ENCODE assay signal across 1 cellular context in the genomic region with DNA sequence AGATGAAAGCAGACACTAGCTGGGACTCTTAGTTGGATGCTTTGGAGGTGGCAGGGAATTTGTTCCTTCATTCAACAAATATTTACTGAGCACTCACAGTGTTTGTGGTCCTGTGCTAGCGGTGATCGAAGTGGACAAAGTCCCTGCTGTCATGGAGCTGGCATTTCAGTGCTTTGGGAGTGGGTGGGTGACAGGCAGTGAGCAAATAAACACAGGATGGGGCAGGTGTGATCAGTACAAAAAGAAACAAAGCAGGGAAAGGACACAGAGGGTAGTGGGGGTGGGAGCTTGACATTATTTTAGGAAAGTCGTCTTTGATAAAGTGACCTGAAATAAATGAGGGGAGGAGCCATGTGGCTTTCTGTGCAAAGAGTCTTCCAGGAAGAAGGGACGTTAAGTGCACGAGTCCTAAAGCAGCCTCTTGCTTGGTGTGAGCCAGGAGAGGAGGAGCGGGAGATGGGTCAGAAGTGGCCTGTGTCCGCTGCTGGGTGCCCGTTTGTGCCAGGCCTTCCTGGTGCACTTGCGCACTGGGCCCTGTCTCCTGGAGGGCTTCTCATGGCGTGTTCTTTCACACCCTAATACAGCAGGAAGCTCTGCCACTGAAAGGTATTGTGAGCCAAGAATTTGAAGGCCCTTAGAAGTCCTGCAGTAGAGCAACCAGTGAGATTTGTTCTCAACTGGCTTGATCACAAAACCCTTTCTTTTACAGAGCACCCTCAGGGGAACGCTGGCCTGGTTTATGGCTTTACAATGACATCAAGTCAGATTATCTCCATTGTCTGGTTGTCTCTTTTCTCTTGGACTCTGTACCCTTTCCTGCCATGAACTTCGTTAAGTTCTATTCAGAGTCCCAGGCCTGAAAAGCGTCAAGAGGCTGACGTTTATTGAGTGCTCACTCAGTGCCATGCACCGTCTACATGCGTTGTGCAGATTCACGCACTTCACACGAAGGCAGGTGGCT.
TF ChIP-seq lines count a peak whose summit lies in the region.

No MANE protein-coding gene starts in this region.

TF ChIP-seq in HepG2, 621 proteins besides CTCF, POLR2A, EP300 and RAD21 (continued from another document and continues in another):
- TF ChIP-seq HMGXB3 (CRISPR knock-in tag; IDR thresholded peaks at IDR 0.05; ENCODE audit: borderline replicate concordance) (peak; percentile 82; the same call in 1 of the 2 replicates), ZNF83 (CRISPR knock-in tag; IDR thresholded peaks at IDR 0.05; ENCODE audit: borderline replicate concordance) (no peak), KDM2A (CRISPR knock-in tag; IDR thresholded peaks at IDR 0.05; ENCODE audit: borderline replicate concordance, low read depth) (peak; percentile 64; the same call in 1 of the 2 replicates), ZBTB40 (IDR thresholded peaks at IDR 0.05) (no peak), ZBTB40 (CRISPR knock-in tag; IDR thresholded peaks at IDR 0.05) (peak; percentile 71; the same call in 1 of the 2 replicates), DNMT1 (CRISPR knock-in tag; IDR thresholded peaks at IDR 0.05) (no peak), ZBTB10 (CRISPR knock-in tag; IDR thresholded peaks at IDR 0.05; ENCODE audit: borderline replicate concordance) (peak; percentile 71; the same call in 1 of the 2 replicates), ZBTB33 (CRISPR knock-in tag; IDR thresholded peaks at IDR 0.05) (peak; percentile 85), PAF1 (CRISPR knock-in tag; IDR thresholded peaks at IDR 0.05) (no peak), ERF (CRISPR knock-in tag; IDR thresholded peaks at IDR 0.05) (peak; percentile 85; the same call in 1 of the 2 replicates), TEAD3 (CRISPR knock-in tag; optimal IDR thresholded peaks at IDR 0.05; ENCODE audit: borderline replicate concordance) (peak; percentile 98), USF2 (IDR thresholded peaks at IDR 0.05; ENCODE audit: low read depth, low read length) (no peak), USF2 (CRISPR knock-in tag; IDR thresholded peaks at IDR 0.05; ENCODE audit: borderline replicate concordance) (0 out of 2 replicates have a peak, but pooled peaks have one; percentile 25), ZNF841 (CRISPR knock-in tag; IDR thresholded peaks at IDR 0.05; ENCODE audit: borderline replicate concordance) (no peak), ZMYM4 (CRISPR knock-in tag; IDR thresholded peaks at IDR 0.05) (peak; percentile 75), ZNF766 (CRISPR knock-in tag; IDR thresholded peaks at IDR 0.05; ENCODE audit: borderline replicate concordance) (no peak), ELF3 (CRISPR knock-in tag; IDR thresholded peaks at IDR 0.05) (peak; percentile 94), ZNF672 (CRISPR knock-in tag; IDR thresholded peaks at IDR 0.05) (no peak), TSC22D2 (CRISPR knock-in tag; IDR thresholded peaks at IDR 0.05; ENCODE audit: borderline replicate concordance) (peak; percentile 77; the same call in 1 of the 2 replicates), SRF (IDR thresholded peaks at IDR 0.05; ENCODE audit: low read depth, low read length) (no peak), PHF8 (CRISPR knock-in tag; IDR thresholded peaks at IDR 0.05) (0 out of 2 replicates have a peak, but pooled peaks have one; percentile 26), ZNF230 (CRISPR knock-in tag; IDR thresholded peaks at IDR 0.05) (no peak; the same call in 1 of the 2 replicates), ATF4 (CRISPR knock-in tag; IDR thresholded peaks at IDR 0.05) (peak in 1 of 2 experiments; percentile 81; a peak in 2 of 4 replicates), ZNF652 (CRISPR knock-in tag; IDR thresholded peaks at IDR 0.05; ENCODE audit: borderline replicate concordance, low read depth) (peak; percentile 73; the same call in 1 of the 2 replicates), ARNTL (CRISPR knock-in tag; IDR thresholded peaks at IDR 0.05) (peak; percentile 78)
- TF ChIP-seq, protein P1, sequence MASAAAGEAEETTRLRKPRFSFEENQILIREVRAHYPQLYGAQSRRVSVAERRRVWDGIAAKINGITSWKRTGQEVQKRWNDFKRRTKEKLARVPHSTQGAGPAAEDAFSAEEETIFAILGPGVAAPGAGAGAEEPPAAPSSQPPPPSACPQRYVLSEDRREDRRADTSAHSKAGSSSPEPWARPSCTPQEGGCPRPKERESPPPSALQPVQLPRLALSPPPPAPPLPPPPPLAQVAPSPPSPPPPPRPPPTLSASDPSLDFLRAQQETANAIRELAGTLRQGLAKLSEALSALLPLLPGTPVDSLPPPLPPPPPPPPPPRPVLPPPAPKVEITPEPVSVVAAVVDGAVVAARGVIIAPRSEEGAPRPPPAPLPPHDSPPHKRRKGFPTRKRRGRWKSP (CRISPR knock-in tag; IDR thresholded peaks at IDR 0.05): peak; percentile 70; the same call in 1 of the 2 replicates
